Comparison of ENCODE assay signal across 24 cellular contexts in the genomic region with DNA sequence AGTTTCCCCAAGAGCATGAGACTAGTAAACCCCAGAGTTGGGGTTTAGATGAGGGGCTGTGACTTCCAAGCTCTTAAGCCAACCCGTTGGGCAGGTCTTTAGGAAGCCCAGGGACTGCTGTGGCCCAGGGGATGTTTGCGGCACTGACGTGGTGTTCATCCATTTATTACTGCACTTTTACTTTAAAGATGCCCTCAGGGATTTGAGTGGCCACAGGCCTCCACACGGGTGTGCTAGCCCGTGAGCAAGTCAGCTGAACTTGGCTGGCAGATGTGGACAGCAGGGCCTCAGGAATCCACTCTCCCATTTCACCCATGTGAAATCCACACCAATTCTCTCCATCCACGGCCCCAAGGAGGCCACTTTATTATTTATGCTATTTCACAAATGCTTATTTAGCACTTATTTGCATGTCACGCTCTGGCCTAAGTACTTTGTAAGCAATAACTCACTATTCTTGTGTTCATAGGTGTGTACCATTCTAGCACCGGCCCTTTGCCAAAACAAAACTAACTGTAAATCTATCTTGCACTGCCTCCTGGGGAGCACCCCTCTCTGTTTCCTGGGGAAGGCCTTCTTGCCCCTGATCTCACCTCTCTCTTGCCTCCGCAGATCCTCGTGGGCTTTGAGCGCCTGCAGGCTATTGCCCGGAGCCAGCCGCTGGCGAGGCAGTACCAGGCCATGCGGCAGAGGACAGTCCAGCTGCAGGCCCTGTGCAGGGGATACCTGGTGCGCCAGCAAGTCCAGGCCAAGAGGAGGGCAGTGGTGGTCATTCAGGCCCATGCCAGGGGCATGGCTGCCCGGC. TPM values are rescaled to one million over a fixed set of nuclear protein-coding genes. Genes with fewer than 3 reads are reported as not detected.
DNase-seq lines count a peak whose midpoint lies in the region; ATAC-seq and TF ChIP-seq lines count a peak whose summit lies in the region.
"Had no signal": no experiment of that assay in that cellular context is flagged by ENCODE, and none has a peak within 500 bp of the region (broad histone marks: within the 10 kb centered on the region; RNA-seq: fewer than 3 reads in every experiment).

No MANE protein-coding gene starts in this region.

- no peak overlapping the region for H3K27ac ChIP-seq in upper lobe of left lung
- H3K27ac ChIP-seq: adrenal gland, brain microvascular endothelial cell, C4-2B, esophagus muscularis mucosa, gastrocnemius medialis, right atrium auricular region, transverse colon had no signal

- H3K9me3 Mint-ChIP-seq in activated naive CD4-positive, alpha-beta T cell treated with anti-CD3 and anti-CD28 coated beads for 36 hours: peaks cover 5% of the 10 kb centered on the region
- peaks cover 9% of the 10 kb centered on the region for H3K9me3 Mint-ChIP-seq in activated CD4-positive, alpha-beta T cell treated with anti-CD3 and anti-CD28 coated beads, Interleukin-2, amount 10 ng/mL, durations not matched to agents 7 days and 5 days
- H3K9me3 Mint-ChIP-seq: effector memory CD8-positive, alpha-beta T cell had no signal

- no peak for TF ChIP-seq POLR2A in upper lobe of left lung (IDR thresholded peaks at IDR 0.05)

- no peaks in the 10 kb centered on the region for H3K4me1 ChIP-seq in upper lobe of left lung
- H3K4me1 ChIP-seq: adrenal gland, esophagus muscularis mucosa, gastrocnemius medialis, right atrium auricular region, transverse colon had no signal

- H3K4me3 ChIP-seq in upper lobe of left lung: no peak overlapping the region
- H3K4me3 ChIP-seq: adrenal gland, esophagus muscularis mucosa, gastrocnemius medialis, right atrium auricular region, transverse colon had no signal

- no peaks in the 10 kb centered on the region for H3K36me3 ChIP-seq in upper lobe of left lung
- H3K36me3 ChIP-seq: adrenal gland, brain microvascular endothelial cell, esophagus muscularis mucosa, gastrocnemius medialis, right atrium auricular region had no signal

- H3K27me3 Mint-ChIP-seq in activated naive CD4-positive, alpha-beta T cell treated with anti-CD3 and anti-CD28 coated beads for 36 hours (ENCODE audit: low read depth): no peaks in the 10 kb centered on the region
- H3K27me3 Mint-ChIP-seq in activated CD4-positive, alpha-beta T cell treated with anti-CD3 and anti-CD28 coated beads, Interleukin-2, amount 10 ng/mL, durations not matched to agents 7 days and 5 days: no peaks in the 10 kb centered on the region
- H3K27me3 Mint-ChIP-seq: stimulated activated naive CD8-positive, alpha-beta T cell treated with anti-CD3 and anti-CD28 coated beads, Interleukin-15, amount 100 ng/mL, for 72 hours had no signal

- no peak for TF ChIP-seq CTCF in upper lobe of left lung (IDR thresholded peaks at IDR 0.05)

- WGBS in upper lobe of left lung, 2 donors: 91 to 95% methylated on average over 16 to 17 of the region's 17 CpGs

- H3K27me3 ChIP-seq in upper lobe of left lung: no peaks in the 10 kb centered on the region
- H3K27me3 ChIP-seq: adrenal gland, brain microvascular endothelial cell, gastrocnemius medialis, right atrium auricular region, transverse colon had no signal

- ATAC-seq in left lobe of liver (no peak), upper lobe of left lung (ENCODE audit: low FRiP score in 2 of 2) (peak in 1 of 2 donors; percentile 7), GM19452 (IDR thresholded peaks at IDR 0.05; ENCODE audit: unreplicated experiment) (no peak)
- ATAC-seq: activated CD4-positive, CD25-positive, alpha-beta regulatory T cell treated with anti-CD3 and anti-CD28 coated beads, Interleukin-2, amount 50 U/mL, for 24 hours; effector memory CD8-positive, alpha-beta T cell; gastrocnemius medialis; stimulated activated naive CD8-positive, alpha-beta T cell treated with anti-CD3 and anti-CD28 coated beads, Interleukin-15, amount 100 ng/mL, for 72 hours had no signal

- POLR2A ChIA-PET in activated CD4-positive, alpha-beta T cell treated with anti-CD3 and anti-CD28 coated beads, Interleukin-2, amount 10 ng/mL, durations not matched to agents 7 days and 5 days (lab: Charles Lee): no interaction called here

- no peak for TF ChIP-seq EP300 in upper lobe of left lung (IDR thresholded peaks at IDR 0.05)

- no peak overlapping the region for H3K4me3 Mint-ChIP-seq in activated naive CD4-positive, alpha-beta T cell treated with anti-CD3 and anti-CD28 coated beads for 36 hours
- H3K4me3 Mint-ChIP-seq in activated CD4-positive, alpha-beta T cell treated with anti-CD3 and anti-CD28 coated beads, Interleukin-2, amount 10 ng/mL, durations not matched to agents 7 days and 5 days: no peak overlapping the region
- H3K4me3 Mint-ChIP-seq: effector memory CD8-positive, alpha-beta T cell; stimulated activated naive CD8-positive, alpha-beta T cell treated with anti-CD3 and anti-CD28 coated beads, Interleukin-15, amount 100 ng/mL, for 72 hours had no signal

- DNase-seq in activated naive CD4-positive, alpha-beta T cell treated with anti-CD3 and anti-CD28 coated beads for 36 hours: peak; percentile 1
- DNase-seq in activated naive CD4-positive, alpha-beta T cell treated with anti-CD3 and anti-CD28 coated beads, Interleukin-2, amount 50 U/mL, for 16 hours: no peak
- DNase-seq in M059J (ENCODE audit: low read depth) (peak; percentile 38), left lobe of liver (ENCODE audit: low spot score) (peak; percentile 41), upper lobe of left lung (peak; percentile 6 to 61), AG20443 (ENCODE audit: low spot score) (no peak)
- DNase-seq in activated CD4-positive, alpha-beta T cell treated with anti-CD3 and anti-CD28 coated beads, Interleukin-2, amount 10 ng/mL, durations not matched to agents 7 days and 5 days: no peak
- DNase-seq: activated CD8-positive, alpha-beta memory T cell treated with anti-CD3 and anti-CD28 coated beads for 24 hours; brain microvascular endothelial cell; effector memory CD8-positive, alpha-beta T cell; gastrocnemius medialis; hypothalamus; NCI-H1694; NCI-H2227 treated with DMSO at 0.1 percent for 48 hours; transverse colon had no signal

- peaks cover 0 to 8% (median 4%) of the 10 kb centered on the region in 4 donors for H3K9me3 ChIP-seq in upper lobe of left lung
- H3K9me3 ChIP-seq: adrenal gland, gastrocnemius medialis, transverse colon had no signal

- CTCF ChIA-PET in activated naive CD4-positive, alpha-beta T cell treated with anti-CD3 and anti-CD28 coated beads for 36 hours (lab: Charles Lee): interaction anchor here (0.7 to 2.2 kb wide), 2 partner anchors 15 to 16 kb away, joined by 5 to 6 read pairs; no protein-coding TSS in a partner anchor
- CTCF ChIA-PET in activated CD4-positive, alpha-beta T cell treated with anti-CD3 and anti-CD28 coated beads, Interleukin-2, amount 10 ng/mL, durations not matched to agents 7 days and 5 days (lab: Charles Lee): interaction anchor here (0.6 to 1.5 kb wide), 2 partner anchors 34 to 126 kb away, joined by 3 read pairs; no protein-coding TSS in a partner anchor

- peaks cover 7% of the 10 kb centered on the region for H3K4me1 Mint-ChIP-seq in activated naive CD4-positive, alpha-beta T cell treated with anti-CD3 and anti-CD28 coated beads for 36 hours (ENCODE audit: low read depth)
- peaks cover 8% of the 10 kb centered on the region for H3K4me1 Mint-ChIP-seq in activated CD4-positive, alpha-beta T cell treated with anti-CD3 and anti-CD28 coated beads, Interleukin-2, amount 10 ng/mL, durations not matched to agents 7 days and 5 days

- intact Hi-C loops in activated naive CD4-positive, alpha-beta T cell treated with anti-CD3 and anti-CD28 coated beads for 36 hours (cut with micrococcal nuclease): no loop called here

- H3K27ac Mint-ChIP-seq in activated naive CD4-positive, alpha-beta T cell treated with anti-CD3 and anti-CD28 coated beads for 36 hours: no peak overlapping the region
- no peak overlapping the region for H3K27ac Mint-ChIP-seq in activated CD4-positive, alpha-beta T cell treated with anti-CD3 and anti-CD28 coated beads, Interleukin-2, amount 10 ng/mL, durations not matched to agents 7 days and 5 days
- H3K27ac Mint-ChIP-seq: effector memory CD8-positive, alpha-beta T cell had no signal

- peaks cover 2% of the 10 kb centered on the region for H3K36me3 Mint-ChIP-seq in activated naive CD4-positive, alpha-beta T cell treated with anti-CD3 and anti-CD28 coated beads for 36 hours (ENCODE audit: low read depth)
- peaks cover 6% of the 10 kb centered on the region for H3K36me3 Mint-ChIP-seq in activated CD4-positive, alpha-beta T cell treated with anti-CD3 and anti-CD28 coated beads, Interleukin-2, amount 10 ng/mL, durations not matched to agents 7 days and 5 days (ENCODE audit: low read depth)

RNA-seq across cellular contexts. Expression of a gene that starts 39.2 kb away (rescaled TPM):
- not detected for total RNA-seq in activated naive CD4-positive, alpha-beta T cell treated with anti-CD3 and anti-CD28 coated beads for 36 hours
- total RNA-seq in M059J (2014; rRNA removed; shearing (Covaris generic)): 0.07 TPM in 1 of 2 replicates, not detected in the other
- not detected for total RNA-seq in left lobe of liver
- total RNA-seq in upper lobe of left lung: under 1 TPM in 3 of 6 donors, not detected in 3; 0.17 to 0.46 (median 0.24) TPM
- total RNA-seq in activated CD4-positive, alpha-beta T cell treated with anti-CD3 and anti-CD28 coated beads, Interleukin-2, amount 10 ng/mL, durations not matched to agents 7 days and 5 days: not detected
- total RNA-seq: lung microvascular endothelial cell, osteocyte had no signal

Comparison
In these comparisons a context has a peak if more than half of its experiments do, and no peak if none do; other contexts are left out.
1. DNase-seq: peak in activated naive CD4-positive, alpha-beta T cell treated with anti-CD3 and anti-CD28 coated beads for 36 hours (single experiment), M059J (single experiment), left lobe of liver (single experiment) and upper lobe of left lung (2 of 2); none in activated naive CD4-positive, alpha-beta T cell treated with anti-CD3 and anti-CD28 coated beads, Interleukin-2, amount 50 U/mL, for 16 hours (single experiment), AG20443 (single experiment) and activated CD4-positive, alpha-beta T cell treated with anti-CD3 and anti-CD28 coated beads, Interleukin-2, amount 10 ng/mL, durations not matched to agents 7 days and 5 days (single experiment).